In genomic region chrX:110006826-110007375, GRCh38 we compare ENCODE assay signal across 15 cellular contexts. TPM values are rescaled to one million over a fixed set of nuclear protein-coding genes. Genes with fewer than 3 reads are reported as not detected.
DNase-seq lines count a peak whose midpoint lies in the region; ATAC-seq and TF ChIP-seq lines count a peak whose summit lies in the region.
"Had no signal": no experiment of that assay in that cellular context is flagged by ENCODE, and none has a peak within 500 bp of the region (broad histone marks: within the 10 kb centered on the region; RNA-seq: fewer than 3 reads in every experiment).

No MANE protein-coding gene starts in this region.

- H3K27me3 ChIP-seq in endocrine pancreas (ENCODE audit: control insufficient read depth, insufficient read depth, low read length) (no peaks in the 10 kb centered on the region), smooth muscle cell (ENCODE audit: low read depth) (no peaks in the 10 kb centered on the region)
- H3K27me3 ChIP-seq: uterus had no signal

- H3K4me2 ChIP-seq in smooth muscle cell, result no peak overlapping the region

- WGBS in smooth muscle cell (ENCODE audit: low lambda C conversion rate), result 44% methylated on average over 3 of the region's 3 CpGs

- DNase-seq in NCI-H82 (lab: John Stamatoyannopoulos, UW) (peak; percentile 25), NCI-H82 treated with DMSO at 0.1 percent for 48 hours (lab: John Stamatoyannopoulos, UW; ENCODE audit: unreplicated experiment) (no peak), OCI-M1 (lab: John Stamatoyannopoulos, UW) (peak; percentile 28), retinal pigment epithelial cell (ENCODE audit: low read depth) (no peak), HK-2 (ENCODE audit: unreplicated experiment) (no peak), smooth muscle cell (lab: John Stamatoyannopoulos, UW; ENCODE audit: unreplicated experiment) (no peak)
- DNase-seq: activated CD4-positive, alpha-beta T cell treated with anti-CD3 and anti-CD28 coated beads for 48 hours; activated naive CD8-positive, alpha-beta T cell treated with anti-CD3 and anti-CD28 coated beads, Interleukin-2, amount 50 U/mL, for 24 hours; activated T-cell treated with anti-CD3 and anti-CD28 coated beads, Interleukin-2, amount 50 U/mL, for 1 hour; GDM1; mesendoderm; NCI-H1417; uterus had no signal

- H2AFZ ChIP-seq in smooth muscle cell (ENCODE audit: low read depth), result no peak overlapping the region

- H3K4me1 ChIP-seq in endocrine pancreas (ENCODE audit: control insufficient read depth, insufficient read depth, low read length) (peaks cover 15% of the 10 kb centered on the region), smooth muscle cell (ENCODE audit: low read depth) (no peaks in the 10 kb centered on the region)

- no peaks in the 10 kb centered on the region for H3K79me2 ChIP-seq in smooth muscle cell (ENCODE audit: low read depth)

- TF ChIP-seq CTCF in retinal pigment epithelial cell (conservative IDR thresholded peaks at IDR 0.05; ENCODE audit: low read depth, low read length) (no peak), smooth muscle cell (IDR thresholded peaks at IDR 0.05; ENCODE audit: borderline replicate concordance, insufficient read depth, poor library complexity, severe bottlenecking) (no peak)

- no peak overlapping the region for H3K27ac ChIP-seq in smooth muscle cell (ENCODE audit: low read depth)
- H3K27ac ChIP-seq: uterus had no signal

- peak overlapping the region; percentile 5 for H3K4me3 ChIP-seq in endocrine pancreas (ENCODE audit: control insufficient read depth, insufficient read depth, low read length)
- peak overlapping the region; percentile 59 for H3K4me3 ChIP-seq in retinal pigment epithelial cell (ENCODE audit: low read length)
- no peak overlapping the region for H3K4me3 ChIP-seq in smooth muscle cell
- H3K4me3 ChIP-seq: uterus had no signal

- H3F3A ChIP-seq in smooth muscle cell (ENCODE audit: low read depth), result no peaks in the 10 kb centered on the region

- no peaks in the 10 kb centered on the region for H3K36me3 ChIP-seq in endocrine pancreas (ENCODE audit: control insufficient read depth, insufficient read depth, low read length)
- no peaks in the 10 kb centered on the region for H3K36me3 ChIP-seq in smooth muscle cell (ENCODE audit: low read depth)
- H3K36me3 ChIP-seq: uterus had no signal

- H3K9ac ChIP-seq in endocrine pancreas (ENCODE audit: control insufficient read depth, insufficient read depth, low read length), result no peak overlapping the region
- H3K9ac ChIP-seq in smooth muscle cell (ENCODE audit: low read depth), result no peak overlapping the region

- no peak for ATAC-seq in HG02981 (IDR thresholded peaks at IDR 0.05; ENCODE audit: unreplicated experiment)
- ATAC-seq: activated naive CD8-positive, alpha-beta T cell treated with anti-CD3 and anti-CD28 coated beads, Interleukin-2, amount 50 U/mL, for 24 hours had no signal

- no peaks in the 10 kb centered on the region for H4K20me1 ChIP-seq in smooth muscle cell (ENCODE audit: low read depth)

- H3K9me3 ChIP-seq in endocrine pancreas (ENCODE audit: control insufficient read depth, low read length) (no peaks in the 10 kb centered on the region), smooth muscle cell (replicated peaks; ENCODE audit: low read depth) (no peaks in the 10 kb centered on the region)
- H3K9me3 ChIP-seq: uterus had no signal

RNA-seq across cellular contexts. Expression of gene TMEM164, which starts 4.0 kb away (rescaled TPM):
- 8.9 and 10.6 TPM in 2 replicates for total RNA-seq in smooth muscle cell
- polyA plus RNA-seq in smooth muscle cell, result 1.5 and 2.5 TPM in 2 replicates

Comparison
In these comparisons a context has a peak if more than half of its experiments do, and no peak if none do; other contexts are left out.
1. DNase-seq: peak in NCI-H82 (single experiment) and OCI-M1 (single experiment); none in NCI-H82 treated with DMSO at 0.1 percent for 48 hours (single experiment), retinal pigment epithelial cell (single experiment), HK-2 (single experiment) and smooth muscle cell (single experiment).